Comparison of ENCODE assay signal across 8 cellular contexts in genomic region chr2:152497481-152498052, GRCh38.
DNase-seq lines count a peak whose midpoint lies in the region; ATAC-seq and TF ChIP-seq lines count a peak whose summit lies in the region.

No MANE protein-coding gene starts in this region.

- ATAC-seq in HG02759 (IDR thresholded peaks at IDR 0.05; ENCODE audit: unreplicated experiment) (peak; percentile 67), Panc1 (peak; percentile 38; the same call in 1 of the 2 replicates), GM18873 (IDR thresholded peaks at IDR 0.05; ENCODE audit: low FRiP score, unreplicated experiment) (no peak)

- no peak for TF ChIP-seq CTCF in GM10248 (IDR thresholded peaks at IDR 0.05; ENCODE audit: control extremely low read depth, extremely low read depth, low read depth, missing control alignments)
- no peak for TF ChIP-seq CTCF in Panc1 (IDR thresholded peaks at IDR 0.05)

- in situ Hi-C loops in Panc1 (cut with HindIII; ENCODE audit: low pct_unique_long_range_greater_than_20kb, low sequenced_read_pairs) = no loop called here
- in situ Hi-C loops in HAP-1 (cut with MboI; ENCODE audit: low sequenced_read_pairs) = no loop called here

- intact Hi-C loops in Panc1 (cut with micrococcal nuclease; ENCODE audit: unreplicated experiment) = no loop called here

- H3K27ac ChIP-seq in Panc1 (ENCODE audit: low read length) (peak overlapping the region; percentile 72), layer of hippocampus (ENCODE audit: low read depth, low read length) (peak overlapping the region; percentile 43)

- CTCF ChIA-PET in GM10248 (lab: Yijun Ruan, JAX) = interaction anchor here (1.4 to 3.1 kb wide), 5 partner anchors 12 to 138 kb away, joined by 3 to 11 read pairs (median 6); no protein-coding TSS in a partner anchor
- CTCF ChIA-PET in Panc1 (lab: Charles Lee) = no interaction called here

- H3K4me3 ChIP-seq in Panc1 (ENCODE audit: low read depth in 2 of 2, low read length in 2 of 2) (no peak overlapping the region), HAP-1 (no peak overlapping the region)

- H3K9me3 ChIP-seq in Panc1 (ENCODE audit: control insufficient read depth, insufficient read depth, low read depth, low read length) (peaks cover 3% of the 10 kb centered on the region; the same call in 1 of the 2 replicates), HAP-1 (no peaks in the 10 kb centered on the region)

- DNase-seq in GM10248 (ENCODE audit: extremely low spot score) (peak; percentile 20), Panc1 (ENCODE audit: low read depth, low spot score) (no peak), activated gamma-delta T cell (lab: John Stamatoyannopoulos, UW) (no peak), HAP-1 (ENCODE audit: low spot score in 2 of 2) (no peak), NCI-H2107 (lab: John Stamatoyannopoulos, UW) (no peak)

- POLR2A ChIA-PET in GM10248 (lab: Yijun Ruan, JAX) = interaction anchor here (1.4 kb wide), 1 partner anchor 10 kb away, joined by 3 read pairs; no protein-coding TSS in a partner anchor
- POLR2A ChIA-PET in Panc1 (lab: Charles Lee) = no interaction called here

- no peaks in the 10 kb centered on the region for H3K27me3 ChIP-seq in Panc1 (ENCODE audit: control insufficient read depth, insufficient read depth, low read length)
- H3K27me3 ChIP-seq in layer of hippocampus (ENCODE audit: control insufficient read depth, insufficient read depth, low read length) = no peaks in the 10 kb centered on the region
- H3K27me3 ChIP-seq in HAP-1 (ENCODE audit: low read depth) = no peaks in the 10 kb centered on the region

- no TSS peak for BruUV-seq in Panc1 (replicated peaks; lab: Mats Ljungman, UMichigan)

- H3K4me1 ChIP-seq in Panc1 (ENCODE audit: control insufficient read depth, insufficient read depth, low read length) (peaks cover 54% of the 10 kb centered on the region), HAP-1 (peaks cover 17% of the 10 kb centered on the region)

- H3K36me3 ChIP-seq in Panc1 (ENCODE audit: control insufficient read depth, insufficient read depth, low read length) = no peaks in the 10 kb centered on the region
- no peaks in the 10 kb centered on the region for H3K36me3 ChIP-seq in HAP-1 (replicated peaks)
